In the genomic region with DNA sequence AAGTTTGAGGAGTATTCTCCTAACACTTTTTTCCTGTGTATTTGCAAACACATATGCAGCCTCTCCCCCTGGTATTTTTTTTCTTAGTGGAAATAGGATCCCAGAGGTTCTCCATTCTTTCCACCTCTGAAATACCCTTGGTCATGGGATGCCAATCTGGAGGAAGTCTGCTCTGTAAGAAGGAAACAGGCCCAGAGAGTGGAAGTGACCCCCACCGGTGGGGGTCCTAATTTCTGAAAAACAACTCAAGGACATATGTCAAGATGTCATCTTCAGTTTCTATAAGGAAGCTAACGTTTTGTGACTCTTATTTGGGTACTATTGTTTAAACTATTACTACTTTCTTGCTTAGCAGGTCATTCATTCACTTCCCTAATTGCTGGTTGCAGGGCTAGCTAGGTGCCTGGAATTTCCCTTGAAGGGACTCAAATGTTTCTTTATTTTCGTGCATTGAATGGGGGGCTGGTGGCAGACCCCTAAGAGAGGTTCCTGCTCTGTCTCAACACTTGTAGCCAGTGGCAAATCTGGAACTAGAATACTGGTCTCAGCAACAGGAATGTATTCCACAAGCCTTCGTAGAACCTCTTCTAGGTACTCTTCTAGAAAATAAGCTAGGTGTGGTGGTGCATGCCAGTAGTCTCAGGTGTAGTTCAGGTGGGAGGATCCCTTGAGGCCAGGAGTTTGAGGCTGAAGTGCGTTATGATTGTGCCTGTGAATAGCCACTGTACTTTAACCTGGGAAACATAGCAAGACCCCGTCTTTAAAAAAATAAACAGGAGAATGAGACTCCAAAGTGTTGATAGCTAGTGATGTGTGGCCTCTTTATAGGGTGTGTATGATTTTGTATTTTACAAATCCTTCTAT, we compare ENCODE assay signal across 9 cellular contexts. TPM values are rescaled to one million over a fixed set of nuclear protein-coding genes. Genes with fewer than 3 reads are reported as not detected.
DNase-seq lines count a peak whose midpoint lies in the region; ATAC-seq and TF ChIP-seq lines count a peak whose summit lies in the region.
"Had no signal": no experiment of that assay in that cellular context is flagged by ENCODE, and none has a peak within 500 bp of the region (broad histone marks: within the 10 kb centered on the region; RNA-seq: fewer than 3 reads in every experiment).

No MANE protein-coding gene starts in this region.

- no peaks in the 10 kb centered on the region for H3K27me3 Mint-ChIP-seq in activated B cell treated with CpG ODN at 0.5 μM for 24 hours

- H3K4me3 Mint-ChIP-seq in activated B cell treated with CpG ODN at 0.5 μM for 24 hours, result peak overlapping the region; percentile 81

- H3K9me3 ChIP-seq in heart right ventricle (no peaks in the 10 kb centered on the region), mucosa of descending colon (no peaks in the 10 kb centered on the region), tibial artery (no peaks in the 10 kb centered on the region)

- H3K27ac ChIP-seq in heart right ventricle (peak overlapping the region in 8 of 10 donors; percentile 90 to 98 (median 96)), tibial artery (peak overlapping the region in 1 of 2 donors; percentile 88)

- CTCF ChIA-PET in activated B cell treated with CpG ODN at 0.5 μM for 24 hours (lab: Charles Lee), result interaction anchor here (0.8 to 2.1 kb wide), 8 partner anchors 8 to 32 kb away, joined by 3 to 9 read pairs (median 4); partner anchors contain the start of gene REPIN1

- DNase-seq in heart right ventricle, result no peak
- no peak for DNase-seq in left ventricle myocardium superior
- no peak for DNase-seq in activated B cell treated with CpG ODN at 0.5 μM for 24 hours
- DNase-seq in mucosa of descending colon, result peak in 1 of 3 donors; percentile 74
- DNase-seq in tibial artery, result no peak
- DNase-seq: activated CD4-positive, alpha-beta T cell treated with anti-CD3 and anti-CD28 coated beads, Interleukin-2, amount 50 U/mL, for 1 hour had no signal

- H3K4me3 ChIP-seq in heart right ventricle (no peak overlapping the region), mucosa of descending colon (no peak overlapping the region), tibial artery (no peak overlapping the region)

- WGBS in heart right ventricle, 2 donors, result 68 to 77% methylated on average over 6 of the region's 6 CpGs

- POLR2A ChIA-PET in activated B cell treated with CpG ODN at 0.5 μM for 24 hours (lab: Charles Lee), result interaction anchor here (0.9 to 4.8 kb wide), 9 partner anchors 10 to 60 kb away, joined by 3 to 261 read pairs (median 7); partner anchors contain the start of genes ACTR3C, LRRC61 and REPIN1

- H3K36me3 ChIP-seq in heart right ventricle (peaks cover 0 to 30% (median 16%) of the 10 kb centered on the region in 9 donors), mucosa of descending colon (ENCODE audit: low read depth) (no peaks in the 10 kb centered on the region), tibial artery (peaks cover 18 to 24% (median 22%) of the 10 kb centered on the region in 3 donors)

- no peaks in the 10 kb centered on the region for H3K9me3 Mint-ChIP-seq in activated B cell treated with CpG ODN at 0.5 μM for 24 hours

- H3K4me1 ChIP-seq in heart right ventricle, result peaks cover 9 to 60% (median 35%) of the 10 kb centered on the region in 9 donors
- H3K4me1 ChIP-seq in mucosa of descending colon (ENCODE audit: low read depth), result peaks cover 57% of the 10 kb centered on the region
- H3K4me1 ChIP-seq in tibial artery, result peaks cover 0 to 43% (median 14%) of the 10 kb centered on the region in 4 donors

- H3K36me3 Mint-ChIP-seq in activated B cell treated with CpG ODN at 0.5 μM for 24 hours (ENCODE audit: low read depth), result peaks cover 28% of the 10 kb centered on the region

- ATAC-seq in heart right ventricle (no peak), left ventricle myocardium superior (no peak), activated B cell treated with CpG ODN at 0.5 μM for 24 hours (ENCODE audit: low read depth) (no peak), mucosa of descending colon (peak; percentile 24), GM19395 (IDR thresholded peaks at IDR 0.05; ENCODE audit: unreplicated experiment) (no peak), HG03139 (IDR thresholded peaks at IDR 0.05; ENCODE audit: unreplicated experiment) (no peak), GM21619 (IDR thresholded peaks at IDR 0.05; ENCODE audit: unreplicated experiment) (no peak)

- no peaks in the 10 kb centered on the region for H3K27me3 ChIP-seq in heart right ventricle
- H3K27me3 ChIP-seq in tibial artery, result no peaks in the 10 kb centered on the region

- intact Hi-C loops in heart right ventricle (cut with DNase I), result no loop called here
- intact Hi-C loops in left ventricle myocardium superior (cut with micrococcal nuclease), result no loop called here
- intact Hi-C loops in activated B cell treated with CpG ODN at 0.5 μM for 24 hours (cut with micrococcal nuclease), result loop anchor here (5.0 kb wide), 2 partner anchors 605 to 650 kb away; partner anchors contain the start of genes ABCB8 and ZNF467
- intact Hi-C loops in mucosa of descending colon (cut with DNase I, micrococcal nuclease), result no loop called here
- intact Hi-C loops in tibial artery (cut with DNase I; ENCODE audit: low total_unique reads), result no loop called here

- TF ChIP-seq CTCF in heart right ventricle (IDR thresholded peaks at IDR 0.05) (no peak), activated B cell treated with CpG ODN at 0.5 μM for 24 hours (IDR thresholded peaks at IDR 0.05) (no peak), mucosa of descending colon (IDR thresholded peaks at IDR 0.05) (no peak), tibial artery (IDR thresholded peaks at IDR 0.05) (no peak)

- peaks cover 82% of the 10 kb centered on the region for H3K4me1 Mint-ChIP-seq in activated B cell treated with CpG ODN at 0.5 μM for 24 hours

- peak overlapping the region; percentile 88 for H3K27ac Mint-ChIP-seq in activated B cell treated with CpG ODN at 0.5 μM for 24 hours

RNA-seq across cellular contexts. Expression of gene ZNF775, which starts 1.8 kb away (rescaled TPM):
- 1 to 10 TPM; 1.9 to 4.7 (median 2.9) TPM for total RNA-seq in heart right ventricle
- polyA plus RNA-seq in heart right ventricle, result 1 to 10 TPM; 2.4 to 4.3 TPM
- total RNA-seq in left ventricle myocardium superior, result 3.0 TPM
- total RNA-seq in activated B cell treated with CpG ODN at 0.5 μM for 24 hours, result 8.0 and 8.8 TPM in 2 replicates
- total RNA-seq in mucosa of descending colon, result 10 to 100 TPM; 10.9 to 11.8 (median 11.3) TPM

RNA-seq across cellular contexts. Expression of gene REPIN1, which starts 8.7 kb away (rescaled TPM):
- total RNA-seq in heart right ventricle, result 100 to 1,000 TPM in 8 of 10 donors, 10 to 100 TPM in 2; 88.7 to 132 (median 114) TPM
- polyA plus RNA-seq in heart right ventricle, result 10 to 100 TPM; 51.0 to 53.0 TPM
- total RNA-seq in left ventricle myocardium superior, result 131 TPM
- 106 and 116 TPM in 2 replicates for total RNA-seq in activated B cell treated with CpG ODN at 0.5 μM for 24 hours
- 100 to 1,000 TPM; 151 to 228 (median 202) TPM for total RNA-seq in mucosa of descending colon

RNA-seq across cellular contexts. Expression of gene RARRES2, which starts 35.9 kb away (rescaled TPM):
- total RNA-seq in heart right ventricle, result 10 to 100 TPM in 7 of 10 donors, 1 to 10 TPM in 3; 6.7 to 25.8 (median 16.2) TPM
- polyA plus RNA-seq in heart right ventricle, result 10 to 100 TPM; 25.6 to 33.0 TPM
- total RNA-seq in left ventricle myocardium superior, result 18.7 TPM
- total RNA-seq in activated B cell treated with CpG ODN at 0.5 μM for 24 hours, result not detected in 2 replicates
- 100 to 1,000 TPM in 1 of 3 donors, 10 to 100 TPM in 2; 82.6 to 202 (median 98.9) TPM for total RNA-seq in mucosa of descending colon

RNA-seq across cellular contexts. Expression of gene ACTR3C, which starts 54.0 kb away (rescaled TPM):
- 1 to 10 TPM; 2.6 to 7.0 (median 3.5) TPM for total RNA-seq in heart right ventricle
- polyA plus RNA-seq in heart right ventricle, result 1 to 10 TPM; 2.7 to 3.5 TPM
- 4.0 TPM for total RNA-seq in left ventricle myocardium superior
- 10.1 and 14.3 TPM in 2 replicates for total RNA-seq in activated B cell treated with CpG ODN at 0.5 μM for 24 hours
- total RNA-seq in mucosa of descending colon, result 10 to 100 TPM; 29.9 to 53.0 (median 30.2) TPM

RNA-seq across cellular contexts. Expression of gene LRRC61, which starts 54.2 kb away (rescaled TPM):
- total RNA-seq in heart right ventricle (1 to 10 TPM; 3.0 to 5.0 (median 3.9) TPM), left ventricle myocardium superior (3.7 TPM), activated B cell treated with CpG ODN at 0.5 μM for 24 hours (10.7 and 11.0 TPM in 2 replicates), mucosa of descending colon (10 to 100 TPM; 11.8 to 14.5 (median 14.5) TPM)
- polyA plus RNA-seq in heart right ventricle, result 1 to 10 TPM; 1.2 to 6.4 TPM
